8 cellular contexts compared by ENCODE assay signal in genomic region chr3:125072749-125073404, GRCh38.
"Had no signal": no experiment of that assay in that cellular context is flagged by ENCODE, and none has a peak within 500 bp of the region (broad histone marks: within the 10 kb centered on the region; RNA-seq: fewer than 3 reads in every experiment).

No MANE protein-coding gene starts in this region.

- H3K4me3 ChIP-seq: hepatocyte, neural progenitor cell, pancreas, tibial nerve had no signal

- DNase-seq: activated CD4-positive, alpha-beta T cell treated with anti-CD3 and anti-CD28 coated beads, Interleukin-2, amount 50 U/mL, for 1 hour; activated CD4-positive, CD25-positive, alpha-beta regulatory T cell; activated naive CD4-positive, alpha-beta T cell treated with anti-CD3 and anti-CD28 coated beads, Interleukin-2, amount 10 ng/mL, durations not matched to agents 7 days and 5 days; pancreas; stimulated activated naive B cell treated with anti-CD40 and anti-IgM and Interleukin-4, amounts not matched to agents 10 μg/mL and 1 μg/mL and 100 μg/mL, for 72 hours had no signal

- H3K4me2 ChIP-seq: hepatocyte, neural progenitor cell had no signal

- ATAC-seq: pancreas had no signal

- H2AFZ ChIP-seq: hepatocyte, neural progenitor cell had no signal

- H3K4me1 ChIP-seq: pancreas, tibial nerve had no signal

- H3K9me3 ChIP-seq: pancreas, tibial nerve had no signal

- H3K36me3 ChIP-seq: neural progenitor cell, pancreas, tibial nerve had no signal

- H3K27me3 ChIP-seq: hepatocyte, neural progenitor cell, pancreas, tibial nerve had no signal

- H3K9ac ChIP-seq: neural progenitor cell had no signal

- H3K27ac ChIP-seq: hepatocyte, neural progenitor cell, pancreas, tibial nerve had no signal

- H3K79me2 ChIP-seq: hepatocyte had no signal
